ENCODE assay signal across 1 cellular context in genomic region chr17:75457047-75457654, GRCh38.
TF ChIP-seq lines count a peak whose summit lies in the region.

No MANE protein-coding gene starts in this region.

TF ChIP-seq in A549, 52 proteins besides CTCF, POLR2A, EP300 and RAD21 (continued from another document):
- no peak for TF ChIP-seq PBX3 (IDR thresholded peaks at IDR 0.05)
TF ChIP-seq in A549: peak in this region for 4.
